Comparison of ENCODE assay signal across 17 cellular contexts in genomic region chr19:33047422-33047821, GRCh38. TPM values are rescaled to one million over a fixed set of nuclear protein-coding genes. Genes with fewer than 3 reads are reported as not detected.
DNase-seq lines count a peak whose midpoint lies in the region; ATAC-seq, FAIRE-seq and TF ChIP-seq lines count a peak whose summit lies in the region.
"Had no signal": no experiment of that assay in that cellular context is flagged by ENCODE, and none has a peak within 500 bp of the region (broad histone marks: within the 10 kb centered on the region; RNA-seq: fewer than 3 reads in every experiment).

No MANE protein-coding gene starts in this region.

- H3K4me1 Mint-ChIP-seq in chondrocyte (ENCODE audit: low read depth), result no peaks in the 10 kb centered on the region
- H3K4me1 Mint-ChIP-seq: activated CD4-positive, alpha-beta T cell treated with anti-CD3 and anti-CD28 coated beads, Interleukin-2, amount 10 ng/mL, durations not matched to agents 24 days and 14 days; stimulated activated memory B cell treated with anti-CD40 and anti-IgM and Interleukin-4, amounts not matched to agents 10 μg/mL and 1 μg/mL and 100 μg/mL, for 72 hours had no signal

- TF ChIP-seq RAD21 in K562 (CRISPR knock-in tag; conservative IDR thresholded peaks at IDR 0.05 in 1 of 2, IDR thresholded peaks at IDR 0.05 in 1 of 2), result no peak

- H3K9me3 ChIP-seq in K562 (replicated peaks; ENCODE audit: control insufficient read depth, insufficient read depth, low read depth, low read length) (0 out of 2 replicates have a peak, but pooled peaks cover 2% of the 10 kb centered on the region), small intestine (ENCODE audit: control insufficient read depth, low read depth) (no peaks in the 10 kb centered on the region)
- H3K9me3 ChIP-seq: sigmoid colon had no signal

- DNase-seq in HT-29 (ENCODE audit: low spot score) (peak; percentile 99), K562 (ENCODE audit: extremely low read depth in 1 of 4, low spot score in 3 of 4) (peak; percentile 52 to 79 (median 56)), kidney epithelial cell (ENCODE audit: low read depth) (peak; percentile 61), small intestine (peak; percentile 99), chondrocyte (ENCODE audit: low spot score) (no peak), middle frontal gyrus (ENCODE audit: extremely low spot score, low spot score) (no peak)
- no peak for DNase-seq in activated CD4-positive, alpha-beta T cell treated with anti-CD3 and anti-CD28 coated beads, Interleukin-2, amount 50 U/mL, for 48 hours
- DNase-seq: activated CD4-positive, alpha-beta T cell treated with anti-CD3 and anti-CD28 coated beads, Interleukin-2, amount 10 ng/mL, durations not matched to agents 24 days and 14 days; GF-D8; NCI-H510A treated with DMSO at 0.1 percent for 48 hours; sigmoid colon; stimulated activated CD4-positive, alpha-beta T cell treated with anti-CD3 and anti-CD28 coated beads, Interleukin-4, amount 100 ng/mL, for 4 hours; T-helper 2 cell had no signal

- in situ Hi-C loops in K562 (cut with MboI), result no loop called here

- no peak overlapping the region for H3K4me3 Mint-ChIP-seq in chondrocyte (ENCODE audit: unreplicated experiment)
- H3K4me3 Mint-ChIP-seq: activated CD4-positive, alpha-beta T cell treated with anti-CD3 and anti-CD28 coated beads, Interleukin-2, amount 10 ng/mL, durations not matched to agents 24 days and 14 days; IgD-negative memory B cell; neural crest cell; stimulated activated memory B cell treated with anti-CD40 and anti-IgM and Interleukin-4, amounts not matched to agents 10 μg/mL and 1 μg/mL and 100 μg/mL, for 72 hours had no signal

- peaks cover 7% of the 10 kb centered on the region for H4K20me1 ChIP-seq in K562 (replicated peaks; ENCODE audit: control insufficient read depth, insufficient read depth, low read length)

- no peak for TF ChIP-seq CTCF in K562 (IDR thresholded peaks at IDR 0.05 in 2 of 3, conservative IDR thresholded peaks at IDR 0.05 in 1 of 3; ENCODE audit: insufficient read depth in 2 of 3, low read depth in 1 of 3, low read length in 3 of 3)
- TF ChIP-seq CTCF in kidney epithelial cell (IDR thresholded peaks at IDR 0.05; ENCODE audit: insufficient read depth, low read length, poor library complexity, severe bottlenecking), result no peak
- TF ChIP-seq CTCF in chondrocyte (IDR thresholded peaks at IDR 0.05), result no peak

- H3K36me3 ChIP-seq in K562 (ENCODE audit: control insufficient read depth, insufficient read depth, low read length), result no peaks in the 10 kb centered on the region
- no peaks in the 10 kb centered on the region for H3K36me3 ChIP-seq in kidney epithelial cell (ENCODE audit: control insufficient read depth, insufficient read depth, low read length)
- peaks cover 0 to 1% of the 10 kb centered on the region in 2 donors for H3K36me3 ChIP-seq in small intestine (ENCODE audit: control insufficient read depth in 2 of 2, insufficient read depth in 2 of 2, low read length in 2 of 2)
- H3K36me3 ChIP-seq: sigmoid colon had no signal

- no peak overlapping the region for H3K9ac ChIP-seq in K562 (ENCODE audit: insufficient read depth in 1 of 2, low read depth in 2 of 2, low read length in 2 of 2)

- H3K4me3 ChIP-seq in K562 (no peak overlapping the region), kidney epithelial cell (ENCODE audit: low read depth, low read length) (no peak overlapping the region), small intestine (ENCODE audit: low read depth in 1 of 2, low read length in 2 of 2) (no peak overlapping the region)
- H3K4me3 ChIP-seq: sigmoid colon had no signal

- 5% methylated on average over 8 of the region's 8 CpGs for WGBS in K562 (ENCODE audit: insufficient coverage, low coverage, missing lambda C conversion rate)
- WGBS in small intestine, 3 donors, result 20 to 55% (median 25%) methylated on average over 8 of the region's 8 CpGs

- BruUV-seq in K562 (replicated peaks; lab: Mats Ljungman, UMichigan), result no TSS peak

- ATAC-seq in K562, result peak; percentile 93
- ATAC-seq: stimulated activated memory B cell treated with anti-CD40 and anti-IgM and Interleukin-4, amounts not matched to agents 10 μg/mL and 1 μg/mL and 100 μg/mL, for 72 hours had no signal

- TF ChIP-seq POLR2A in K562 (conservative IDR thresholded peaks at IDR 0.05), result no peak

- intact Hi-C loops in K562 (cut with micrococcal nuclease), result no loop called here

- H3K9me1 ChIP-seq in K562 (ENCODE audit: control insufficient read depth, insufficient read depth, low read length), result no peaks in the 10 kb centered on the region

- POLR2A ChIA-PET in K562 (lab: Yijun Ruan, JAX), result interaction anchor here (0.6 to 0.7 kb wide), 2 partner anchors 18 to 300 kb away, joined by 3 read pairs; no protein-coding TSS in a partner anchor

- no peak overlapping the region for H3K4me2 ChIP-seq in K562 (ENCODE audit: insufficient read depth, low read length)

- H3K9me3 Mint-ChIP-seq in chondrocyte (ENCODE audit: low read depth), result no peaks in the 10 kb centered on the region
- H3K9me3 Mint-ChIP-seq: activated CD4-positive, alpha-beta T cell treated with anti-CD3 and anti-CD28 coated beads, Interleukin-2, amount 10 ng/mL, durations not matched to agents 24 days and 14 days; IgD-negative memory B cell; neural crest cell; stimulated activated memory B cell treated with anti-CD40 and anti-IgM and Interleukin-4, amounts not matched to agents 10 μg/mL and 1 μg/mL and 100 μg/mL, for 72 hours had no signal

- H3K36me3 Mint-ChIP-seq in chondrocyte (ENCODE audit: low read depth), result peaks cover 3% of the 10 kb centered on the region

- H3K27me3 ChIP-seq in K562 (ENCODE audit: control insufficient read depth in 2 of 2, insufficient read depth in 2 of 2, low read length in 2 of 2) (no peaks in the 10 kb centered on the region), kidney epithelial cell (ENCODE audit: control insufficient read depth, insufficient read depth, low read length) (no peaks in the 10 kb centered on the region), small intestine (ENCODE audit: control insufficient read depth in 2 of 2, insufficient read depth in 2 of 2, low read length in 2 of 2) (no peaks in the 10 kb centered on the region)
- H3K27me3 ChIP-seq: sigmoid colon had no signal

- no peaks in the 10 kb centered on the region for H3K27me3 Mint-ChIP-seq in chondrocyte (ENCODE audit: low read depth)
- H3K27me3 Mint-ChIP-seq: activated CD4-positive, alpha-beta T cell treated with anti-CD3 and anti-CD28 coated beads, Interleukin-2, amount 10 ng/mL, durations not matched to agents 24 days and 14 days; IgD-negative memory B cell; stimulated activated memory B cell treated with anti-CD40 and anti-IgM and Interleukin-4, amounts not matched to agents 10 μg/mL and 1 μg/mL and 100 μg/mL, for 72 hours had no signal

- CTCF ChIA-PET in K562 (lab: Yijun Ruan, JAX; ENCODE audit: low intra/inter-chr PET ratio), result no interaction called here

- H3K4me1 ChIP-seq in K562 (replicated peaks in 1 of 2; ENCODE audit: control insufficient read depth in 2 of 2, insufficient read depth in 2 of 2, low read length in 2 of 2), result peaks cover 9 to 11% of the 10 kb centered on the region in 2 experiments; a peak in 4 of 5 replicates
- H3K4me1 ChIP-seq in small intestine (ENCODE audit: control insufficient read depth in 2 of 2, insufficient read depth in 1 of 2, low read depth in 1 of 2, low read length in 1 of 2), result peaks cover 2 to 13% of the 10 kb centered on the region in 2 donors
- H3K4me1 ChIP-seq: sigmoid colon had no signal

- H2AFZ ChIP-seq in K562 (ENCODE audit: low read depth, low read length), result no peak overlapping the region

- no peak; the same call in 1 of the 2 replicates for TF ChIP-seq EP300 in K562 (IDR thresholded peaks at IDR 0.05; ENCODE audit: low read length)

- no peaks in the 10 kb centered on the region for H3K79me2 ChIP-seq in K562 (ENCODE audit: control insufficient read depth, insufficient read depth, low read length)

- peak; percentile 86 for FAIRE-seq in K562 (lab: Jason Lieb, UNC)
- no peak for FAIRE-seq in small intestine (lab: Jason Lieb, UNC)

- H3K27ac ChIP-seq in K562 (ENCODE audit: extremely low read depth, low read depth, low read length), result no peak overlapping the region
- H3K27ac ChIP-seq in small intestine (ENCODE audit: low read depth in 1 of 2, low read length in 1 of 2), result peak overlapping the region; percentile 57 to 92
- H3K27ac ChIP-seq: C4-2B, sigmoid colon had no signal

- H3K27ac Mint-ChIP-seq in chondrocyte (ENCODE audit: unreplicated experiment), result no peak overlapping the region
- H3K27ac Mint-ChIP-seq: activated CD4-positive, alpha-beta T cell treated with anti-CD3 and anti-CD28 coated beads, Interleukin-2, amount 10 ng/mL, durations not matched to agents 24 days and 14 days; stimulated activated memory B cell treated with anti-CD40 and anti-IgM and Interleukin-4, amounts not matched to agents 10 μg/mL and 1 μg/mL and 100 μg/mL, for 72 hours had no signal

RNA-seq across cellular contexts. Expression of gene RHPN2, which starts 17.3 kb away (rescaled TPM):
- total RNA-seq in HT-29 (2014; rRNA removed; shearing (Covaris generic)), result 89.9 and 102 TPM in 2 replicates
- 13.5 and 13.8 TPM in 2 replicates for total RNA-seq in K562 (2011; cell fraction: chromatin; rRNA removed; ENCODE audit: low replicate concordance)
- 9.1 and 13.0 TPM in 2 replicates for total RNA-seq in K562 (2011; cell fraction: nucleolus; rRNA removed)
- 6.8 and 7.6 TPM in 2 replicates for total RNA-seq in K562 (2011; cell fraction: nucleoplasm; rRNA removed)
- 2.8 and 3.7 TPM in 2 replicates for total RNA-seq in K562 (2014; rRNA removed)
- total RNA-seq in K562 (2014; rRNA removed; fragmentation: Illumina TruSeq; extraction: Trizol), result 2.7 and 3.2 TPM in 2 replicates
- 3.0 and 3.6 TPM in 2 replicates for total RNA-seq in K562 (2015; rRNA removed; fragmentation: Illumina TruSeq; extraction: Trizol)
- 4.1 and 4.4 TPM in 2 replicates for total RNA-seq in K562 (2021)
- 7.2 and 9.9 TPM in 2 replicates for polyA plus RNA-seq in K562 (2011; rRNA removed)
- 7.5 and 7.7 TPM in 2 replicates for polyA plus RNA-seq in K562 (2011; cell fraction: cytosol; rRNA removed)
- polyA plus RNA-seq in K562 (2011; cell fraction: nucleus; rRNA removed), result 4.4 and 4.8 TPM in 2 replicates
- polyA plus RNA-seq in K562 (2012), result 2.3 and 3.7 TPM in 2 replicates
- 5.9 and 6.1 TPM in 2 replicates for polyA plus RNA-seq in K562 (2014; fragmentation: Illumina TruSeq; extraction: Trizol)
- 1 to 10 TPM in 1 of 2 experiments, under 1 TPM in 1; 0.63 to 1.2 TPM for polyA plus RNA-seq in K562 (2014; fragmentation: Nextera tagmentation; extraction: Ambion mirVana)
- 2.9 and 5.7 TPM in 2 replicates for polyA plus RNA-seq in K562 (2014; rRNA removed)
- 10.3 and 12.2 TPM in 2 replicates for polyA minus RNA-seq in K562 (2011; rRNA and poly(A)+ RNA removed)
- polyA minus RNA-seq in K562 (2011; cell fraction: cytosol; rRNA and poly(A)+ RNA removed), result 5.9 and 7.3 TPM in 2 replicates
- polyA minus RNA-seq in K562 (2011; cell fraction: nucleus; rRNA and poly(A)+ RNA removed), result 3.0 and 4.3 TPM in 2 replicates
- total RNA-seq in kidney epithelial cell, result 21.3 and 27.6 TPM in 2 replicates
- polyA plus RNA-seq in small intestine, result 10 to 100 TPM; 20.7 to 67.6 (median 34.2) TPM
- total RNA-seq in chondrocyte, result 5.4 to 8.5 TPM (median 6.5 TPM) in 3 replicates

RNA-seq across cellular contexts. Expression of gene GPATCH1, which starts 33.6 kb away (rescaled TPM):
- total RNA-seq in HT-29 (2014; rRNA removed; shearing (Covaris generic)), result 10.8 and 13.6 TPM in 2 replicates
- total RNA-seq in K562 (2011; cell fraction: chromatin; rRNA removed; ENCODE audit: low replicate concordance), result 23.7 and 26.4 TPM in 2 replicates
- 11.3 and 15.1 TPM in 2 replicates for total RNA-seq in K562 (2011; cell fraction: nucleolus; rRNA removed)
- total RNA-seq in K562 (2011; cell fraction: nucleoplasm; rRNA removed), result 12.6 and 16.0 TPM in 2 replicates
- total RNA-seq in K562 (2014; rRNA removed) (6.6 and 9.4 TPM in 2 replicates), K562 (2014; rRNA removed; fragmentation: Illumina TruSeq; extraction: Trizol) (7.1 and 8.1 TPM in 2 replicates), K562 (2015; rRNA removed; fragmentation: Illumina TruSeq; extraction: Trizol) (9.5 and 9.6 TPM in 2 replicates), K562 (2021) (7.0 and 8.0 TPM in 2 replicates), kidney epithelial cell (4.2 and 6.7 TPM in 2 replicates), chondrocyte (6.3 to 8.7 TPM (median 7.1 TPM) in 3 replicates)
- polyA plus RNA-seq in K562 (2011; rRNA removed) (7.9 and 9.1 TPM in 2 replicates), K562 (2014; fragmentation: Illumina TruSeq; extraction: Trizol) (7.5 and 9.7 TPM in 2 replicates), K562 (2014; fragmentation: Nextera tagmentation; extraction: Ambion mirVana) (1 to 10 TPM; 3.7 to 9.2 TPM), K562 (2014; rRNA removed) (7.7 and 10.9 TPM in 2 replicates), small intestine (1 to 10 TPM; 4.6 to 9.2 (median 8.9) TPM)
- polyA plus RNA-seq in K562 (2011; cell fraction: cytosol; rRNA removed), result 2.8 and 3.8 TPM in 2 replicates
- polyA plus RNA-seq in K562 (2011; cell fraction: nucleus; rRNA removed), result 13.4 and 14.5 TPM in 2 replicates
- polyA plus RNA-seq in K562 (2012), result 5.8 and 7.5 TPM in 2 replicates
- polyA minus RNA-seq in K562 (2011; rRNA and poly(A)+ RNA removed), result 13.0 and 13.2 TPM in 2 replicates
- polyA minus RNA-seq in K562 (2011; cell fraction: cytosol; rRNA and poly(A)+ RNA removed), result 3.5 and 11.6 TPM in 2 replicates
- polyA minus RNA-seq in K562 (2011; cell fraction: nucleus; rRNA and poly(A)+ RNA removed), result 8.9 and 13.4 TPM in 2 replicates

Comparison
In these comparisons a context has a peak if more than half of its experiments do, and no peak if none do; other contexts are left out.
1. DNase-seq: peak in HT-29 (single experiment), K562 (4 of 4), kidney epithelial cell (single experiment) and small intestine (single experiment); none in chondrocyte (single experiment), middle frontal gyrus (single experiment) and activated CD4-positive, alpha-beta T cell treated with anti-CD3 and anti-CD28 coated beads, Interleukin-2, amount 50 U/mL, for 48 hours (0 of 2).